ENCODE assay signal across 10 cellular contexts in genomic region chr1:17831619-17832018, GRCh38.
DNase-seq lines count a peak whose midpoint lies in the region; ATAC-seq, FAIRE-seq and TF ChIP-seq lines count a peak whose summit lies in the region.
"Had no signal": no experiment of that assay in that cellular context is flagged by ENCODE, and none has a peak within 500 bp of the region (broad histone marks: within the 10 kb centered on the region; RNA-seq: fewer than 3 reads in every experiment).

No MANE protein-coding gene starts in this region.

- H3K4me3 ChIP-seq in Jurkat, Clone E6-1 (ENCODE audit: low read length) = no peak overlapping the region
- no peak overlapping the region for H3K4me3 ChIP-seq in GM12878
- H3K4me3 ChIP-seq in left lung = no peak overlapping the region
- H3K4me3 ChIP-seq in dorsolateral prefrontal cortex = no peak overlapping the region
- no peak overlapping the region for H3K4me3 ChIP-seq in prostate gland

- TF ChIP-seq POLR2A in GM12878 (IDR thresholded peaks at IDR 0.05; ENCODE audit: low read depth, low read length) (no peak), prostate gland (IDR thresholded peaks at IDR 0.05) (no peak)

- no TSS peak for BruUV-seq in GM12878 (replicated peaks; lab: Mats Ljungman, UMichigan)

- no peak for ATAC-seq in GM12878
- peak; percentile 47 for ATAC-seq in left lung
- no peak for ATAC-seq in GM18861 (IDR thresholded peaks at IDR 0.05; ENCODE audit: unreplicated experiment)
- no peak for ATAC-seq in HG03469 (IDR thresholded peaks at IDR 0.05; ENCODE audit: unreplicated experiment)

- no peaks in the 10 kb centered on the region; a peak in 1 of 4 replicates for H3K27me3 ChIP-seq in GM12878 (replicated peaks in 1 of 2; ENCODE audit: control insufficient read depth in 2 of 2, insufficient read depth in 2 of 2, low read length in 1 of 2)
- H3K27me3 ChIP-seq in left lung = peaks cover 0 to 78% of the 10 kb centered on the region in 2 donors
- peaks cover 0 to 25% (median 2%) of the 10 kb centered on the region in 45 donors for H3K27me3 ChIP-seq in dorsolateral prefrontal cortex
- peaks cover 2% of the 10 kb centered on the region for H3K27me3 ChIP-seq in prostate gland (replicated peaks; ENCODE audit: insufficient read depth)

- 58% methylated on average over 7 of the region's 7 CpGs for WGBS in GM12878 (ENCODE audit: insufficient coverage, insufficient replicate concordance, low lambda C conversion rate, missing lambda C conversion rate)
- WGBS in prostate gland = 35% methylated on average over 7 of the region's 7 CpGs

- H3K4me1 ChIP-seq in GM12878 (ENCODE audit: control insufficient read depth, insufficient read depth, low read length) (no peaks in the 10 kb centered on the region), left lung (no peaks in the 10 kb centered on the region), prostate gland (replicated peaks) (no peaks in the 10 kb centered on the region)

- no peak overlapping the region for H2AFZ ChIP-seq in GM12878 (ENCODE audit: control insufficient read depth, low read depth, low read length)

- no peak for TF ChIP-seq CTCF in GM12878 (IDR thresholded peaks at IDR 0.05 in 2 of 3, conservative IDR thresholded peaks at IDR 0.05 in 1 of 3; ENCODE audit: control insufficient read depth in 2 of 3, extremely low read depth in 1 of 3, insufficient read depth in 1 of 3, low read depth in 3 of 3, low read length in 3 of 3)
- TF ChIP-seq CTCF in left lung (IDR thresholded peaks at IDR 0.05) = no peak
- TF ChIP-seq CTCF in dorsolateral prefrontal cortex (IDR thresholded peaks at IDR 0.05 in 54 of 56, conservative IDR thresholded peaks at IDR 0.05 in 2 of 56; ENCODE audit: low read depth in 1 of 56, partially characterized antibody in 56 of 56) = no peak
- no peak for TF ChIP-seq CTCF in prostate gland (IDR thresholded peaks at IDR 0.05)

- H3K27ac ChIP-seq in GM12878 (ENCODE audit: control insufficient read depth, insufficient read depth) (no peak overlapping the region), left lung (no peak overlapping the region), dorsolateral prefrontal cortex (no peak overlapping the region), prostate gland (no peak overlapping the region)

- intact Hi-C loops in GM12878 (cut with micrococcal nuclease; ENCODE audit: unreplicated experiment) = no loop called here
- intact Hi-C loops in left lung (cut with DNase I) = no loop called here
- intact Hi-C loops in dorsolateral prefrontal cortex (cut with DNase I) = no loop called here
- intact Hi-C loops in prostate gland (cut with DNase I) = no loop called here

- no peaks in the 10 kb centered on the region for H3K79me2 ChIP-seq in GM12878 (ENCODE audit: control insufficient read depth, insufficient read depth, low read length)

- RAD21 ChIA-PET in GM12878 (lab: Charles Lee; ENCODE audit: unreplicated experiment) = no interaction called here

- POLR2A ChIA-PET in GM12878 (lab: Charles Lee) = no interaction called here

- no peaks in the 10 kb centered on the region for H4K20me1 ChIP-seq in GM12878 (ENCODE audit: control insufficient read depth, insufficient read depth)

- H3K36me3 ChIP-seq in GM12878 (ENCODE audit: control insufficient read depth in 2 of 2, insufficient read depth in 2 of 2, low read length in 1 of 2) = no peaks in the 10 kb centered on the region
- H3K36me3 ChIP-seq in left lung = no peaks in the 10 kb centered on the region
- H3K36me3 ChIP-seq in prostate gland = no peaks in the 10 kb centered on the region

- no peak for TF ChIP-seq RAD21 in GM12878 (IDR thresholded peaks at IDR 0.05; ENCODE audit: insufficient read depth, low read depth, low read length)

- in situ Hi-C loops in GM12878 (cut with MboI) = no loop called here

- peak; percentile 34 for DNase-seq in EL
- peak; percentile 26 for DNase-seq in Jurkat, Clone E6-1 (ENCODE audit: low read depth, low spot score)
- no peak for DNase-seq in GM12878 (ENCODE audit: low read depth, low spot score)
- no peak for DNase-seq in left lung
- no peak for DNase-seq in dorsolateral prefrontal cortex
- DNase-seq in prostate gland (ENCODE audit: low spot score) = no peak
- DNase-seq: occipital lobe; stimulated activated naive CD4-positive, alpha-beta T cell had no signal

- H3K9ac ChIP-seq in GM12878 (ENCODE audit: control insufficient read depth, insufficient read depth, low read length) = no peak overlapping the region

- FAIRE-seq in GM12878 (lab: Jason Lieb, UNC) = no peak

- CTCF ChIA-PET in GM12878 (lab: Yijun Ruan, JAX) = interaction anchor here (1.1 kb wide), 1 partner anchor 170 kb away, joined by 5 read pairs; no protein-coding TSS in a partner anchor

- SMC1A ChIA-PET in GM12878 (lab: Charles Lee; ENCODE audit: uncharacterized antibody, unreplicated experiment) = no interaction called here

- no peaks in the 10 kb centered on the region for H3K9me3 ChIP-seq in GM12878 (replicated peaks; ENCODE audit: control insufficient read depth, insufficient read depth, low read length)
- no peaks in the 10 kb centered on the region for H3K9me3 ChIP-seq in left lung
- no peaks in the 10 kb centered on the region for H3K9me3 ChIP-seq in prostate gland

- no peak overlapping the region for H3K4me2 ChIP-seq in GM12878 (ENCODE audit: control insufficient read depth, insufficient read depth)

- TF ChIP-seq EP300 in GM12878 (IDR thresholded peaks at IDR 0.05; ENCODE audit: borderline replicate concordance in 1 of 2, control insufficient read depth in 1 of 2, low read depth in 2 of 2, low read length in 2 of 2) = no peak

TF ChIP-seq in GM12878, 131 proteins besides CTCF, POLR2A, EP300 and RAD21:
- TF ChIP-seq REST (IDR thresholded peaks at IDR 0.05; ENCODE audit: low read depth, low read length) = peak; percentile 86
- no peak for TF ChIP-seq PAX5 (IDR thresholded peaks at IDR 0.05; ENCODE audit: borderline replicate concordance, low read depth, low read length)
- TF ChIP-seq TCF7 (IDR thresholded peaks at IDR 0.05; ENCODE audit: borderline replicate concordance) = no peak
- no peak for TF ChIP-seq SMARCA5 (IDR thresholded peaks at IDR 0.05)
TF ChIP-seq in GM12878: peak in this region for 1.

Comparison
In these comparisons a context has a peak if more than half of its experiments do, and no peak if none do; other contexts are left out.
1. DNase-seq: peak in EL (single experiment) and Jurkat, Clone E6-1 (single experiment); none in GM12878 (single experiment), left lung (0 of 2), dorsolateral prefrontal cortex (0 of 10) and prostate gland (single experiment).